1 cellular context compared by ENCODE assay signal in the genomic region with DNA sequence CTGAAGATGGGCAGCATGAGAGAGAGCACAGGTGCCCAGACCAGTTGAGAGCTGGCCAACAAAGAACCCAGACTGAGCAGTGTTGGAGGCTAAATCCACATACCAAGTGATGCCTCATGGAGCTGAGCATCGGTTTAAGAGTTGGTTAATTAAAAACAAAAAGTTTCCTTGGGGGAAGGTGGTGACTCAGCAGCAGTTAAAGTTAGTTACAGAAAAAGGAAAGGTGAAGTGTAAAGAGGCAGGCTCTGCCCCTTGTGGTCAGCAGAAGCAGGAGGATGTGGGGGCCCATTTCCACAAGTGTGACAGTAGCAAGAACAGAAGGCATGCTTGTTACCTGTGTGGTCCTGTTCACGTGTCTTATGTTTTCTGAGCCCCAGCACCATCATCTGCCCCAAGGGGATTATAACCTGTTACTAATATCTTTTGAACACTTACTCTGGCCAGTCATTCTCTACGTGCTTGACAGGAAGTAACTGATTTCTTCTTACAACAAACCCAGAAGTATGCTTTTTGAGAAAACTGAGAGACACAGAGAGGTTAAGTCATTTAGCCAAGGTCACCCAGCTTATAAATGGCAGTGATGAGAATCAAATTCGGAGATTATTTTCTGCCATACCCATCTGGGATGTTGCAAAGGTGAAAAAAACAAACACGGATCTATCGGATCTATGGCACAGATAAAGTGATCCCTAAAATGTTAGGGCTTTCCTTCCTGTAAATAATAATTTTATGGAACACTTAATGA.
TF ChIP-seq lines count a peak whose summit lies in the region.

No MANE protein-coding gene starts in this region.

TF ChIP-seq in HepG2, 621 proteins besides CTCF, POLR2A, EP300 and RAD21 (continued from another document):
- TF ChIP-seq, protein P1, sequence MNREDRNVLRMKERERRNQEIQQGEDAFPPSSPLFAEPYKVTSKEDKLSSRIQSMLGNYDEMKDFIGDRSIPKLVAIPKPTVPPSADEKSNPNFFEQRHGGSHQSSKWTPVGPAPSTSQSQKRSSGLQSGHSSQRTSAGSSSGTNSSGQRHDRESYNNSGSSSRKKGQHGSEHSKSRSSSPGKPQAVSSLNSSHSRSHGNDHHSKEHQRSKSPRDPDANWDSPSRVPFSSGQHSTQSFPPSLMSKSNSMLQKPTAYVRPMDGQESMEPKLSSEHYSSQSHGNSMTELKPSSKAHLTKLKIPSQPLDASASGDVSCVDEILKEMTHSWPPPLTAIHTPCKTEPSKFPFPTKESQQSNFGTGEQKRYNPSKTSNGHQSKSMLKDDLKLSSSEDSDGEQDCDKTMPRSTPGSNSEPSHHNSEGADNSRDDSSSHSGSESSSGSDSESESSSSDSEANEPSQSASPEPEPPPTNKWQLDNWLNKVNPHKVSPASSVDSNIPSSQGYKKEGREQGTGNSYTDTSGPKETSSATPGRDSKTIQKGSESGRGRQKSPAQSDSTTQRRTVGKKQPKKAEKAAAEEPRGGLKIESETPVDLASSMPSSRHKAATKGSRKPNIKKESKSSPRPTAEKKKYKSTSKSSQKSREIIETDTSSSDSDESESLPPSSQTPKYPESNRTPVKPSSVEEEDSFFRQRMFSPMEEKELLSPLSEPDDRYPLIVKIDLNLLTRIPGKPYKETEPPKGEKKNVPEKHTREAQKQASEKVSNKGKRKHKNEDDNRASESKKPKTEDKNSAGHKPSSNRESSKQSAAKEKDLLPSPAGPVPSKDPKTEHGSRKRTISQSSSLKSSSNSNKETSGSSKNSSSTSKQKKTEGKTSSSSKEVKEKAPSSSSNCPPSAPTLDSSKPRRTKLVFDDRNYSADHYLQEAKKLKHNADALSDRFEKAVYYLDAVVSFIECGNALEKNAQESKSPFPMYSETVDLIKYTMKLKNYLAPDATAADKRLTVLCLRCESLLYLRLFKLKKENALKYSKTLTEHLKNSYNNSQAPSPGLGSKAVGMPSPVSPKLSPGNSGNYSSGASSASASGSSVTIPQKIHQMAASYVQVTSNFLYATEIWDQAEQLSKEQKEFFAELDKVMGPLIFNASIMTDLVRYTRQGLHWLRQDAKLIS (CRISPR knock-in tag; IDR thresholded peaks at IDR 0.05), result no peak
- TF ChIP-seq, protein P2, sequence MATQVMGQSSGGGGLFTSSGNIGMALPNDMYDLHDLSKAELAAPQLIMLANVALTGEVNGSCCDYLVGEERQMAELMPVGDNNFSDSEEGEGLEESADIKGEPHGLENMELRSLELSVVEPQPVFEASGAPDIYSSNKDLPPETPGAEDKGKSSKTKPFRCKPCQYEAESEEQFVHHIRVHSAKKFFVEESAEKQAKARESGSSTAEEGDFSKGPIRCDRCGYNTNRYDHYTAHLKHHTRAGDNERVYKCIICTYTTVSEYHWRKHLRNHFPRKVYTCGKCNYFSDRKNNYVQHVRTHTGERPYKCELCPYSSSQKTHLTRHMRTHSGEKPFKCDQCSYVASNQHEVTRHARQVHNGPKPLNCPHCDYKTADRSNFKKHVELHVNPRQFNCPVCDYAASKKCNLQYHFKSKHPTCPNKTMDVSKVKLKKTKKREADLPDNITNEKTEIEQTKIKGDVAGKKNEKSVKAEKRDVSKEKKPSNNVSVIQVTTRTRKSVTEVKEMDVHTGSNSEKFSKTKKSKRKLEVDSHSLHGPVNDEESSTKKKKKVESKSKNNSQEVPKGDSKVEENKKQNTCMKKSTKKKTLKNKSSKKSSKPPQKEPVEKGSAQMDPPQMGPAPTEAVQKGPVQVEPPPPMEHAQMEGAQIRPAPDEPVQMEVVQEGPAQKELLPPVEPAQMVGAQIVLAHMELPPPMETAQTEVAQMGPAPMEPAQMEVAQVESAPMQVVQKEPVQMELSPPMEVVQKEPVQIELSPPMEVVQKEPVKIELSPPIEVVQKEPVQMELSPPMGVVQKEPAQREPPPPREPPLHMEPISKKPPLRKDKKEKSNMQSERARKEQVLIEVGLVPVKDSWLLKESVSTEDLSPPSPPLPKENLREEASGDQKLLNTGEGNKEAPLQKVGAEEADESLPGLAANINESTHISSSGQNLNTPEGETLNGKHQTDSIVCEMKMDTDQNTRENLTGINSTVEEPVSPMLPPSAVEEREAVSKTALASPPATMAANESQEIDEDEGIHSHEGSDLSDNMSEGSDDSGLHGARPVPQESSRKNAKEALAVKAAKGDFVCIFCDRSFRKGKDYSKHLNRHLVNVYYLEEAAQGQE (IDR thresholded peaks at IDR 0.05; ENCODE audit: borderline replicate concordance in 1 of 2, low read depth in 1 of 2, low read length in 2 of 2), result no peak
- TF ChIP-seq ATF7 (IDR thresholded peaks at IDR 0.05) (no peak), ATF7 (CRISPR knock-in tag; IDR thresholded peaks at IDR 0.05) (no peak), HIVEP1 (CRISPR knock-in tag; IDR thresholded peaks at IDR 0.05) (no peak), ZNF570 (CRISPR knock-in tag; IDR thresholded peaks at IDR 0.05; ENCODE audit: borderline replicate concordance) (no peak), THAP11 (CRISPR knock-in tag; IDR thresholded peaks at IDR 0.05) (no peak), ZNF660 (CRISPR knock-in tag; IDR thresholded peaks at IDR 0.05; ENCODE audit: borderline replicate concordance, low read depth) (no peak), SRSF4 (IDR thresholded peaks at IDR 0.05; ENCODE audit: low read depth, low read length, poor library complexity, severe bottlenecking) (no peak), HNRNPUL1 (IDR thresholded peaks at IDR 0.05; ENCODE audit: low read depth, low read length) (no peak), DPF2 (CRISPR knock-in tag; IDR thresholded peaks at IDR 0.05; ENCODE audit: borderline replicate concordance, low read depth) (no peak), RFX1 (IDR thresholded peaks at IDR 0.05) (no peak)
- TF ChIP-seq, protein P3, sequence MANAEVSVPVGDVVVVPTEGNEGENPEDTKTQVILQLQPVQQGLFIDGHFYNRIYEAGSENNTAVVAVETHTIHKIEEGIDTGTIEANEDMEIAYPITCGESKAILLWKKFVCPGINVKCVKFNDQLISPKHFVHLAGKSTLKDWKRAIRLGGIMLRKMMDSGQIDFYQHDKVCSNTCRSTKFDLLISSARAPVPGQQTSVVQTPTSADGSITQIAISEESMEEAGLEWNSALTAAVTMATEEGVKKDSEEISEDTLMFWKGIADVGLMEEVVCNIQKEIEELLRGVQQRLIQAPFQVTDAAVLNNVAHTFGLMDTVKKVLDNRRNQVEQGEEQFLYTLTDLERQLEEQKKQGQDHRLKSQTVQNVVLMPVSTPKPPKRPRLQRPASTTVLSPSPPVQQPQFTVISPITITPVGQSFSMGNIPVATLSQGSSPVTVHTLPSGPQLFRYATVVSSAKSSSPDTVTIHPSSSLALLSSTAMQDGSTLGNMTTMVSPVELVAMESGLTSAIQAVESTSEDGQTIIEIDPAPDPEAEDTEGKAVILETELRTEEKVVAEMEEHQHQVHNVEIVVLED (CRISPR knock-in tag; IDR thresholded peaks at IDR 0.05; ENCODE audit: borderline replicate concordance), result no peak
- TF ChIP-seq, protein P4, sequence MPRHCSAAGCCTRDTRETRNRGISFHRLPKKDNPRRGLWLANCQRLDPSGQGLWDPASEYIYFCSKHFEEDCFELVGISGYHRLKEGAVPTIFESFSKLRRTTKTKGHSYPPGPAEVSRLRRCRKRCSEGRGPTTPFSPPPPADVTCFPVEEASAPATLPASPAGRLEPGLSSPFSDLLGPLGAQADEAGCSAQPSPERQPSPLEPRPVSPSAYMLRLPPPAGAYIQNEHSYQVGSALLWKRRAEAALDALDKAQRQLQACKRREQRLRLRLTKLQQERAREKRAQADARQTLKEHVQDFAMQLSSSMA (CRISPR knock-in tag; IDR thresholded peaks at IDR 0.05), result no peak
TF ChIP-seq in HepG2: peak in this region for 0.
